In genomic region chr11:65504671-65505433, GRCh38 we compare ENCODE assay signal across 1 cellular context.
TF ChIP-seq lines count a peak whose summit lies in the region.

No MANE protein-coding gene starts in this region.

TF ChIP-seq in endothelial cell of umbilical vein, 7 proteins besides CTCF, POLR2A, EP300 and RAD21 (continued from another document):
- peak; percentile 67 for TF ChIP-seq POLR2AphosphoS5 (IDR thresholded peaks at IDR 0.05; ENCODE audit: insufficient read depth, low read depth, low read length)
